Comparison of ENCODE assay signal across 8 cellular contexts in the genomic region with DNA sequence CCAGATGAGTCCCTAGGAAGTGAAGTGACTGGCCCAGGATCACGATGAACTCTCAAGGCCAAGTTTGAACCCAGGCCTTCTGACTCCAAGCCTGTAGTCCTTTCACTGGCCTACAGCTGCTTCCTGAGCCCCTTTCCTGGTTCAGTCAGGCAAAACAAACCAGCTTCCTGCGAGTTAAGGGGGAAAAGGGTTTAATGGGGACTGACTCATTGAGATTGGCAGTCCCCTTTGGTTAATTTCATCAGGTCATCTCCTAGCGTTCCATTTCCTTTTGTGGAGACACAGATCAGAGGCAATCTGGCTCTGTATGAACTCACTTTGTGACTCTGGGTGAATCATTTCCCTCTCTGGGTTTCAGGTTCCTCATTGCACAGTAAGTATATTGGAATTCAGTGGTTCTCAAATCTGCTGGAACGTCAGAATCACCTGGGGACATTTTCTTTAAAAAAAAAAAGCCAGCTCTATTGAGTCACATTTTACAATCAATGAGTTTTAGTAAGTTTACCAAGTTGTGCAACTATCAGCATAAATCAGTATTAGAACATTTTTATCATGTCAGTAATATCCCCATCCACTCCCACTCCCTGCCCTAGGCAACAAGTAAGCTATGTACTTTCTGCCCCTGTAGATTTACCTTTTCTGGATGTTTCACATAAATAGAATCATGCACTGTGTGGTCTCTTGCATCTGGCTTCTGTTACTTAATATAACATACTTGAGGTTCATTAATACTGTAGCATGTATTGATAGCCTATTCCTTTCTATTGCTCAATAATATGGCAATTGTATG.
DNase-seq lines count a peak whose midpoint lies in the region; ATAC-seq and TF ChIP-seq lines count a peak whose summit lies in the region.

No MANE protein-coding gene starts in this region.

- H3K4me2 ChIP-seq in MM.1S (ENCODE audit: low read depth, low read length) = no peak overlapping the region

- ATAC-seq in body of pancreas (peak; percentile 84), GM21737 (IDR thresholded peaks at IDR 0.05; ENCODE audit: unreplicated experiment) (no peak)

- DNase-seq in ACHN (peak; percentile 95), HS-5 (ENCODE audit: low read depth) (peak; percentile 99), body of pancreas (peak in 1 of 4 donors; percentile 38), lung microvascular endothelial cell (ENCODE audit: low read depth in 2 of 2) (peak; percentile 99), NCI-H2029 (lab: John Stamatoyannopoulos, UW) (no peak), MM.1S (no peak), spleen (no peak)

- TF ChIP-seq POLR2A in body of pancreas (IDR thresholded peaks at IDR 0.05) (no peak), spleen (IDR thresholded peaks at IDR 0.05) (no peak)

- H3K9me3 ChIP-seq in body of pancreas (no peaks in the 10 kb centered on the region), MM.1S (replicated peaks; ENCODE audit: insufficient read depth, low read length) (no peaks in the 10 kb centered on the region), spleen (no peaks in the 10 kb centered on the region)

- in situ Hi-C loops in ACHN (cut with HindIII; ENCODE audit: low pct_ligation_motif_present, low pct_unique_long_range_greater_than_20kb, low sequenced_read_pairs) = no loop called here

- H2AFZ ChIP-seq in MM.1S (ENCODE audit: low read length) = no peak overlapping the region

- H4K20me1 ChIP-seq in MM.1S (ENCODE audit: insufficient read depth, low read length) = no peaks in the 10 kb centered on the region

- H3K27me3 ChIP-seq in body of pancreas (no peaks in the 10 kb centered on the region), MM.1S (replicated peaks; ENCODE audit: insufficient read depth, low read length) (no peaks in the 10 kb centered on the region), spleen (replicated peaks in 1 of 7) (peaks cover 0 to 4% (median 0%) of the 10 kb centered on the region in 7 donors)

- no peak overlapping the region for H3K4me3 ChIP-seq in body of pancreas
- no peak overlapping the region for H3K4me3 ChIP-seq in MM.1S (ENCODE audit: low read length)
- no peak overlapping the region for H3K4me3 ChIP-seq in spleen

- no peaks in the 10 kb centered on the region for H3F3A ChIP-seq in MM.1S (ENCODE audit: insufficient read depth, low read length)

- no peak for TF ChIP-seq CTCF in body of pancreas (IDR thresholded peaks at IDR 0.05)
- TF ChIP-seq CTCF in MM.1S (IDR thresholded peaks at IDR 0.05; ENCODE audit: low read length) = no peak
- TF ChIP-seq CTCF in spleen (IDR thresholded peaks at IDR 0.05 in 8 of 11, conservative IDR thresholded peaks at IDR 0.05 in 3 of 11) = no peak

- H3K27ac ChIP-seq in body of pancreas (peak overlapping the region in 3 of 4 donors; percentile 6 to 74 (median 66)), MM.1S (ENCODE audit: low read length) (no peak overlapping the region), spleen (no peak overlapping the region)

- no peaks in the 10 kb centered on the region for H3K36me3 ChIP-seq in body of pancreas (replicated peaks in 1 of 2; ENCODE audit: insufficient read depth in 1 of 2, low read depth in 2 of 2)
- no peaks in the 10 kb centered on the region for H3K36me3 ChIP-seq in MM.1S (replicated peaks; ENCODE audit: insufficient read depth, low read length)
- H3K36me3 ChIP-seq in spleen = no peaks in the 10 kb centered on the region

- no peak overlapping the region for H3K9ac ChIP-seq in MM.1S (ENCODE audit: low read length)

- peaks cover 6% of the 10 kb centered on the region for H3K4me1 ChIP-seq in body of pancreas
- no peaks in the 10 kb centered on the region for H3K4me1 ChIP-seq in MM.1S (ENCODE audit: low read length)
- no peaks in the 10 kb centered on the region for H3K4me1 ChIP-seq in spleen

- WGBS in body of pancreas, 2 donors = 39 to 48% methylated on average over 4 of the region's 4 CpGs
- 28 to 44% (median 37%) methylated on average over 4 of the region's 4 CpGs for WGBS in spleen, 5 donors

- H3K9me2 ChIP-seq in MM.1S (replicated peaks; ENCODE audit: insufficient read depth, low read length) = no peaks in the 10 kb centered on the region

- intact Hi-C loops in body of pancreas (cut with DNase I) (no loop called here), spleen (cut with DNase I; ENCODE audit: low total_unique reads) (no loop called here)

- no peaks in the 10 kb centered on the region for H3K79me2 ChIP-seq in MM.1S (ENCODE audit: low read length)

Comparison
In these comparisons a context has a peak if more than half of its experiments do, and no peak if none do; other contexts are left out.
1. DNase-seq: peak in ACHN (single experiment), HS-5 (single experiment) and lung microvascular endothelial cell (2 of 2); none in NCI-H2029 (single experiment), MM.1S (single experiment) and spleen (single experiment).
2. H3K27ac ChIP-seq: peak in body of pancreas (3 of 4); none in MM.1S (single experiment) and spleen (0 of 8).